1 cellular context compared by ENCODE assay signal in the genomic region with DNA sequence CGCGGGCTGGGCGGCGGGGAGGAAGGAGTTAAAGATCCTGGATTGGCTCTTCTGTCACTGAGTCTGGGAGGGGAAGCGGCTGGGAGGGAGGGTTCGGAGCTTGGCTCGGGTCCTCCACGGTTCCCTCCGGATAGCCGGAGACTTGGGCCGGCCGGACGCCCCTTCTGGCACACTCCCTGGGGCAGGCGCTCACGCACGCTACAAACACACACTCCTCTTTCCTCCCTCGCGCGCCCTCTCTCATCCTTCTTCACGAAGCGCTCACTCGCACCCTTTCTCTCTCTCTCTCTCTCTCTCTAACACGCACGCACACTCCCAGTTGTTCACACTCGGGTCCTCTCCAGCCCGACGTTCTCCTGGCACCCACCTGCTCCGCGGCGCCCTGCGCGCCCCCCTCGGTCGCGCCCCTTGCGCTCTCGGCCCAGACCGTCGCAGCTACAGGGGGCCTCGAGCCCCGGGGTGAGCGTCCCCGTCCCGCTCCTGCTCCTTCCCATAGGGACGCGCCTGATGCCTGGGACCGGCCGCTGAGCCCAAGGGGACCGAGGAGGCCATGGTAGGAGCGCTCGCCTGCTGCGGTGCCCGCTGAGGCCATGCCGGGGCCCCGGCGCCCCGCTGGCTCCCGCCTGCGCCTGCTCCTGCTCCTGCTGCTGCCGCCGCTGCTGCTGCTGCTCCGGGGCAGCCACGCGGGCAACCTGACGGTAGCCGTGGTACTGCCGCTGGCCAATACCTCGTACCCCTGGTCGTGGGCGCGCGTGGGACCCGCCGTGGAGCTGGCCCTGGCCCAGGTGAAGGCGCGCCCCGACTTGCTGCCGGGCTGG.
TF ChIP-seq lines count a peak whose summit lies in the region.

A gene (plus strand): TSS at position 170 of the 818 bp plus-strand sequence. CDS start 421 bp downstream, at position 591.

TF ChIP-seq in HEK293, 187 proteins besides CTCF, POLR2A, EP300 and RAD21 (continued from another document and continues in another):
- peak; percentile 95 for TF ChIP-seq ZNF335 (tag by site-specific recombination; conservative IDR thresholded peaks at IDR 0.05)
- TF ChIP-seq, protein P1, sequence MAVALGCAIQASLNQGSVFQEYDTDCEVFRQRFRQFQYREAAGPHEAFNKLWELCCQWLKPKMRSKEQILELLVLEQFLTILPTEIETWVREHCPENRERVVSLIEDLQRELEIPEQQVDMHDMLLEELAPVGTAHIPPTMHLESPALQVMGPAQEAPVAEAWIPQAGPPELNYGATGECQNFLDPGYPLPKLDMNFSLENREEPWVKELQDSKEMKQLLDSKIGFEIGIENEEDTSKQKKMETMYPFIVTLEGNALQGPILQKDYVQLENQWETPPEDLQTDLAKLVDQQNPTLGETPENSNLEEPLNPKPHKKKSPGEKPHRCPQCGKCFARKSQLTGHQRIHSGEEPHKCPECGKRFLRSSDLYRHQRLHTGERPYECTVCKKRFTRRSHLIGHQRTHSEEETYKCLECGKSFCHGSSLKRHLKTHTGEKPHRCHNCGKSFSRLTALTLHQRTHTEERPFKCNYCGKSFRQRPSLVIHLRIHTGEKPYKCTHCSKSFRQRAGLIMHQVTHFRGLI (tag by site-specific recombination; IDR thresholded peaks at IDR 0.05) = no peak
- TF ChIP-seq, protein P2, sequence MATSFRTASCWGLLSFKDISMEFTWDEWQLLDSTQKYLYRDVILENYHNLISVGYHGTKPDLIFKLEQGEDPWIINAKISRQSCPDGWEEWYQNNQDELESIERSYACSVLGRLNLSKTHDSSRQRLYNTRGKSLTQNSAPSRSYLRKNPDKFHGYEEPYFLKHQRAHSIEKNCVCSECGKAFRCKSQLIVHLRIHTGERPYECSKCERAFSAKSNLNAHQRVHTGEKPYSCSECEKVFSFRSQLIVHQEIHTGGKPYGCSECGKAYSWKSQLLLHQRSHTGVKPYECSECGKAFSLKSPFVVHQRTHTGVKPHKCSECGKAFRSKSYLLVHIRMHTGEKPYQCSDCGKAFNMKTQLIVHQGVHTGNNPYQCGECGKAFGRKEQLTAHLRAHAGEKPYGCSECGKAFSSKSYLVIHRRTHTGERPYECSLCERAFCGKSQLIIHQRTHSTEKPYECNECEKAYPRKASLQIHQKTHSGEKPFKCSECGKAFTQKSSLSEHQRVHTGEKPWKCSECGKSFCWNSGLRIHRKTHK (tag by site-specific recombination; IDR thresholded peaks at IDR 0.05) = no peak
- TF ChIP-seq, protein P3, sequence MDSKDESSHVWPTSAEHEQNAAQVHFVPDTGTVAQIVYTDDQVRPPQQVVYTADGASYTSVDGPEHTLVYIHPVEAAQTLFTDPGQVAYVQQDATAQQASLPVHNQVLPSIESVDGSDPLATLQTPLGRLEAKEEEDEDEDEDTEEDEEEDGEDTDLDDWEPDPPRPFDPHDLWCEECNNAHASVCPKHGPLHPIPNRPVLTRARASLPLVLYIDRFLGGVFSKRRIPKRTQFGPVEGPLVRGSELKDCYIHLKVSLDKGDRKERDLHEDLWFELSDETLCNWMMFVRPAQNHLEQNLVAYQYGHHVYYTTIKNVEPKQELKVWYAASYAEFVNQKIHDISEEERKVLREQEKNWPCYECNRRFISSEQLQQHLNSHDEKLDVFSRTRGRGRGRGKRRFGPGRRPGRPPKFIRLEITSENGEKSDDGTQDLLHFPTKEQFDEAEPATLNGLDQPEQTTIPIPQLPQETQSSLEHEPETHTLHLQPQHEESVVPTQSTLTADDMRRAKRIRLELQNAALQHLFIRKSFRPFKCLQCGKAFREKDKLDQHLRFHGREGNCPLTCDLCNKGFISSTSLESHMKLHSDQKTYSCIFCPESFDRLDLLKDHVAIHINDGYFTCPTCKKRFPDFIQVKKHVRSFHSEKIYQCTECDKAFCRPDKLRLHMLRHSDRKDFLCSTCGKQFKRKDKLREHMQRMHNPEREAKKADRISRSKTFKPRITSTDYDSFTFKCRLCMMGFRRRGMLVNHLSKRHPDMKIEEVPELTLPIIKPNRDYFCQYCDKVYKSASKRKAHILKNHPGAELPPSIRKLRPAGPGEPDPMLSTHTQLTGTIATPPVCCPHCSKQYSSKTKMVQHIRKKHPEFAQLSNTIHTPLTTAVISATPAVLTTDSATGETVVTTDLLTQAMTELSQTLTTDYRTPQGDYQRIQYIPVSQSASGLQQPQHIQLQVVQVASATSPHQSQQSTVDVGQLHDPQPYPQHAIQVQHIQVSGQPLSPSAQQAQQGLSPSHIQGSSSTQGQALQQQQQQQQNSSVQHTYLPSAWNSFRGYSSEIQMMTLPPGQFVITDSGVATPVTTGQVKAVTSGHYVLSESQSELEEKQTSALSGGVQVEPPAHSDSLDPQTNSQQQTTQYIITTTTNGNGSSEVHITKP (tag by site-specific recombination; IDR thresholded peaks at IDR 0.05) = peak; percentile 77
- peak; percentile 83 for TF ChIP-seq ZNF596 (tag by site-specific recombination; IDR thresholded peaks at IDR 0.05)
- TF ChIP-seq, protein P4, sequence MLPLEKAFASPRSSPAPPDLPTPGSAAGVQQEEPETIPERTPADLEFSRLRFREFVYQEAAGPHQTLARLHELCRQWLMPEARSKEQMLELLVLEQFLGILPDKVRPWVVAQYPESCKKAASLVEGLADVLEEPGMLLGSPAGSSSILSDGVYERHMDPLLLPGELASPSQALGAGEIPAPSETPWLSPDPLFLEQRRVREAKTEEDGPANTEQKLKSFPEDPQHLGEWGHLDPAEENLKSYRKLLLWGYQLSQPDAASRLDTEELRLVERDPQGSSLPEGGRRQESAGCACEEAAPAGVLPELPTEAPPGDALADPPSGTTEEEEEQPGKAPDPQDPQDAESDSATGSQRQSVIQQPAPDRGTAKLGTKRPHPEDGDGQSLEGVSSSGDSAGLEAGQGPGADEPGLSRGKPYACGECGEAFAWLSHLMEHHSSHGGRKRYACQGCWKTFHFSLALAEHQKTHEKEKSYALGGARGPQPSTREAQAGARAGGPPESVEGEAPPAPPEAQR (tag by site-specific recombination; IDR thresholded peaks at IDR 0.05) = no peak
- TF ChIP-seq ZNF837 (tag by site-specific recombination; IDR thresholded peaks at IDR 0.05) = no peak
- no peak for TF ChIP-seq ZNF707 (tag by site-specific recombination; IDR thresholded peaks at IDR 0.05)
- TF ChIP-seq ZNF302 (tag by site-specific recombination; IDR thresholded peaks at IDR 0.05; ENCODE audit: low read depth) = no peak
- TF ChIP-seq, protein P5, sequence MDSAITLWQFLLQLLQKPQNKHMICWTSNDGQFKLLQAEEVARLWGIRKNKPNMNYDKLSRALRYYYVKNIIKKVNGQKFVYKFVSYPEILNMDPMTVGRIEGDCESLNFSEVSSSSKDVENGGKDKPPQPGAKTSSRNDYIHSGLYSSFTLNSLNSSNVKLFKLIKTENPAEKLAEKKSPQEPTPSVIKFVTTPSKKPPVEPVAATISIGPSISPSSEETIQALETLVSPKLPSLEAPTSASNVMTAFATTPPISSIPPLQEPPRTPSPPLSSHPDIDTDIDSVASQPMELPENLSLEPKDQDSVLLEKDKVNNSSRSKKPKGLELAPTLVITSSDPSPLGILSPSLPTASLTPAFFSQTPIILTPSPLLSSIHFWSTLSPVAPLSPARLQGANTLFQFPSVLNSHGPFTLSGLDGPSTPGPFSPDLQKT (IDR thresholded peaks at IDR 0.05; ENCODE audit: borderline replicate concordance, low read depth, low read length) = no peak
- TF ChIP-seq ZSCAN23 (tag by site-specific recombination; IDR thresholded peaks at IDR 0.05) = peak; percentile 71; the same call in 1 of the 2 replicates
- no peak for TF ChIP-seq MZF1 (tag by site-specific recombination; IDR thresholded peaks at IDR 0.05; ENCODE audit: borderline replicate concordance)
- no peak for TF ChIP-seq ZNF433 (tag by site-specific recombination; IDR thresholded peaks at IDR 0.05; ENCODE audit: low read depth)
- no peak for TF ChIP-seq ZNF169 (tag by site-specific recombination; IDR thresholded peaks at IDR 0.05)
- TF ChIP-seq, protein P6, sequence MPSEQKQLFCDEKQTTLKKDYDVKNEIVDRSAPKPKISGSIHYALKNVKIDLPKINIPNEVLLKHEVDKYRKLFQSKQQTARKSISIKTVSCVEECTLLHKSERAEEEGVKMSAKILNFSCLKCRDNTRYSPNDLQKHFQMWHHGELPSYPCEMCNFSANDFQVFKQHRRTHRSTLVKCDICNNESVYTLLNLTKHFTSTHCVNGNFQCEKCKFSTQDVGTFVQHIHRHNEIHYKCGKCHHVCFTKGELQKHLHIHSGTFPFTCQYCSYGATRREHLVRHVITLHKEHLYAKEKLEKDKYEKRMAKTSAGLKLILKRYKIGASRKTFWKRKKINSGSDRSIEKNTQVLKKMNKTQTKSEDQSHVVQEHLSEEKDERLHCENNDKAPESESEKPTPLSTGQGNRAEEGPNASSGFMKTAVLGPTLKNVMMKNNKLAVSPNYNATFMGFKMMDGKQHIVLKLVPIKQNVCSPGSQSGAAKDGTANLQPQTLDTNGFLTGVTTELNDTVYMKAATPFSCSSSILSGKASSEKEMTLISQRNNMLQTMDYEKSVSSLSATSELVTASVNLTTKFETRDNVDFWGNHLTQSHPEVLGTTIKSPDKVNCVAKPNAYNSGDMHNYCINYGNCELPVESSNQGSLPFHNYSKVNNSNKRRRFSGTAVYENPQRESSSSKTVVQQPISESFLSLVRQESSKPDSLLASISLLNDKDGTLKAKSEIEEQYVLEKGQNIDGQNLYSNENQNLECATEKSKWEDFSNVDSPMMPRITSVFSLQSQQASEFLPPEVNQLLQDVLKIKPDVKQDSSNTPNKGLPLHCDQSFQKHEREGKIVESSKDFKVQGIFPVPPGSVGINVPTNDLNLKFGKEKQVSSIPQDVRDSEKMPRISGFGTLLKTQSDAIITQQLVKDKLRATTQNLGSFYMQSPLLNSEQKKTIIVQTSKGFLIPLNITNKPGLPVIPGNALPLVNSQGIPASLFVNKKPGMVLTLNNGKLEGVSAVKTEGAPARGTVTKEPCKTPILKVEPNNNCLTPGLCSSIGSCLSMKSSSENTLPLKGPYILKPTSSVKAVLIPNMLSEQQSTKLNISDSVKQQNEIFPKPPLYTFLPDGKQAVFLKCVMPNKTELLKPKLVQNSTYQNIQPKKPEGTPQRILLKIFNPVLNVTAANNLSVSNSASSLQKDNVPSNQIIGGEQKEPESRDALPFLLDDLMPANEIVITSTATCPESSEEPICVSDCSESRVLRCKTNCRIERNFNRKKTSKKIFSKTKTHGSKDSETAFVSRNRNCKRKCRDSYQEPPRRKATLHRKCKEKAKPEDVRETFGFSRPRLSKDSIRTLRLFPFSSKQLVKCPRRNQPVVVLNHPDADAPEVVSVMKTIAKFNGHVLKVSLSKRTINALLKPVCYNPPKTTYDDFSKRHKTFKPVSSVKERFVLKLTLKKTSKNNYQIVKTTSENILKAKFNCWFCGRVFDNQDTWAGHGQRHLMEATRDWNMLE (tag by site-specific recombination; conservative IDR thresholded peaks at IDR 0.05; ENCODE audit: low read depth) = no peak
- no peak; the same call in none of the 2 replicates for TF ChIP-seq SP3 (tag by site-specific recombination; IDR thresholded peaks at IDR 0.05)
- no peak for TF ChIP-seq ZNF416 (tag by site-specific recombination; IDR thresholded peaks at IDR 0.05)
- TF ChIP-seq, protein P7, sequence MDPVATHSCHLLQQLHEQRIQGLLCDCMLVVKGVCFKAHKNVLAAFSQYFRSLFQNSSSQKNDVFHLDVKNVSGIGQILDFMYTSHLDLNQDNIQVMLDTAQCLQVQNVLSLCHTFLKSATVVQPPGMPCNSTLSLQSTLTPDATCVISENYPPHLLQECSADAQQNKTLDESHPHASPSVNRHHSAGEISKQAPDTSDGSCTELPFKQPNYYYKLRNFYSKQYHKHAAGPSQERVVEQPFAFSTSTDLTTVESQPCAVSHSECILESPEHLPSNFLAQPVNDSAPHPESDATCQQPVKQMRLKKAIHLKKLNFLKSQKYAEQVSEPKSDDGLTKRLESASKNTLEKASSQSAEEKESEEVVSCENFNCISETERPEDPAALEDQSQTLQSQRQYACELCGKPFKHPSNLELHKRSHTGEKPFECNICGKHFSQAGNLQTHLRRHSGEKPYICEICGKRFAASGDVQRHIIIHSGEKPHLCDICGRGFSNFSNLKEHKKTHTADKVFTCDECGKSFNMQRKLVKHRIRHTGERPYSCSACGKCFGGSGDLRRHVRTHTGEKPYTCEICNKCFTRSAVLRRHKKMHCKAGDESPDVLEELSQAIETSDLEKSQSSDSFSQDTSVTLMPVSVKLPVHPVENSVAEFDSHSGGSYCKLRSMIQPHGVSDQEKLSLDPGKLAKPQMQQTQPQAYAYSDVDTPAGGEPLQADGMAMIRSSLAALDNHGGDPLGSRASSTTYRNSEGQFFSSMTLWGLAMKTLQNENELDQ (tag by site-specific recombination; IDR thresholded peaks at IDR 0.05; ENCODE audit: low read depth) = no peak
- TF ChIP-seq, protein P8, sequence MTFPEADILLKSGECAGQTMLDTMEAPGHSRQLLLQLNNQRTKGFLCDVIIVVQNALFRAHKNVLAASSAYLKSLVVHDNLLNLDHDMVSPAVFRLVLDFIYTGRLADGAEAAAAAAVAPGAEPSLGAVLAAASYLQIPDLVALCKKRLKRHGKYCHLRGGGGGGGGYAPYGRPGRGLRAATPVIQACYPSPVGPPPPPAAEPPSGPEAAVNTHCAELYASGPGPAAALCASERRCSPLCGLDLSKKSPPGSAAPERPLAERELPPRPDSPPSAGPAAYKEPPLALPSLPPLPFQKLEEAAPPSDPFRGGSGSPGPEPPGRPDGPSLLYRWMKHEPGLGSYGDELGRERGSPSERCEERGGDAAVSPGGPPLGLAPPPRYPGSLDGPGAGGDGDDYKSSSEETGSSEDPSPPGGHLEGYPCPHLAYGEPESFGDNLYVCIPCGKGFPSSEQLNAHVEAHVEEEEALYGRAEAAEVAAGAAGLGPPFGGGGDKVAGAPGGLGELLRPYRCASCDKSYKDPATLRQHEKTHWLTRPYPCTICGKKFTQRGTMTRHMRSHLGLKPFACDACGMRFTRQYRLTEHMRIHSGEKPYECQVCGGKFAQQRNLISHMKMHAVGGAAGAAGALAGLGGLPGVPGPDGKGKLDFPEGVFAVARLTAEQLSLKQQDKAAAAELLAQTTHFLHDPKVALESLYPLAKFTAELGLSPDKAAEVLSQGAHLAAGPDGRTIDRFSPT (tag by site-specific recombination; IDR thresholded peaks at IDR 0.05) = no peak
- TF ChIP-seq REPIN1 (tag by site-specific recombination; IDR thresholded peaks at IDR 0.05; ENCODE audit: low read depth) = no peak; the same call in 1 of the 2 replicates
- TF ChIP-seq ZNF510 (tag by site-specific recombination; IDR thresholded peaks at IDR 0.05; ENCODE audit: insufficient replicate concordance) = no peak
- no peak for TF ChIP-seq ZNF354C (tag by site-specific recombination; IDR thresholded peaks at IDR 0.05; ENCODE audit: borderline replicate concordance, low read depth)
- TF ChIP-seq, protein P9, sequence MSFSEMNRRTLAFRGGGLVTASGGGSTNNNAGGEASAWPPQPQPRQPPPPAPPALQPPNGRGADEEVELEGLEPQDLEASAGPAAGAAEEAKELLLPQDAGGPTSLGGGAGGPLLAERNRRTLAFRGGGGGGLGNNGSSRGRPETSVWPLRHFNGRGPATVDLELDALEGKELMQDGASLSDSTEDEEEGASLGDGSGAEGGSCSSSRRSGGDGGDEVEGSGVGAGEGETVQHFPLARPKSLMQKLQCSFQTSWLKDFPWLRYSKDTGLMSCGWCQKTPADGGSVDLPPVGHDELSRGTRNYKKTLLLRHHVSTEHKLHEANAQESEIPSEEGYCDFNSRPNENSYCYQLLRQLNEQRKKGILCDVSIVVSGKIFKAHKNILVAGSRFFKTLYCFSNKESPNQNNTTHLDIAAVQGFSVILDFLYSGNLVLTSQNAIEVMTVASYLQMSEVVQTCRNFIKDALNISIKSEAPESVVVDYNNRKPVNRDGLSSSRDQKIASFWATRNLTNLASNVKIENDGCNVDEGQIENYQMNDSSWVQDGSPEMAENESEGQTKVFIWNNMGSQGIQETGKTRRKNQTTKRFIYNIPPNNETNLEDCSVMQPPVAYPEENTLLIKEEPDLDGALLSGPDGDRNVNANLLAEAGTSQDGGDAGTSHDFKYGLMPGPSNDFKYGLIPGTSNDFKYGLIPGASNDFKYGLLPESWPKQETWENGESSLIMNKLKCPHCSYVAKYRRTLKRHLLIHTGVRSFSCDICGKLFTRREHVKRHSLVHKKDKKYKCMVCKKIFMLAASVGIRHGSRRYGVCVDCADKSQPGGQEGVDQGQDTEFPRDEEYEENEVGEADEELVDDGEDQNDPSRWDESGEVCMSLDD (tag by site-specific recombination; IDR thresholded peaks at IDR 0.05) = peak; percentile 87
